Comparison of ENCODE assay signal across 9 cellular contexts in genomic region chr19:35641515-35642151, GRCh38. TPM values are rescaled to one million over a fixed set of nuclear protein-coding genes. Genes with fewer than 3 reads are reported as not detected.
DNase-seq lines count a peak whose midpoint lies in the region; ATAC-seq and TF ChIP-seq lines count a peak whose summit lies in the region.
"Had no signal": no experiment of that assay in that cellular context is flagged by ENCODE, and none has a peak within 500 bp of the region (broad histone marks: within the 10 kb centered on the region; RNA-seq: fewer than 3 reads in every experiment).

ETV2 (plus strand) TSS chr19:35641745; CDS start chr19:35642461, 716 bp downstream.

- peak within 1 kb of the TSS; percentile 23 for H3K27ac Mint-ChIP-seq in type B pancreatic cell

- in situ Hi-C loops in ACHN (cut with HindIII; ENCODE audit: low pct_ligation_motif_present, low pct_unique_long_range_greater_than_20kb, low sequenced_read_pairs), result no loop called here

- TF ChIP-seq CTCF in heart left ventricle (IDR thresholded peaks at IDR 0.05), result no peak
- no peak for TF ChIP-seq CTCF in left ventricle myocardium inferior (IDR thresholded peaks at IDR 0.05; ENCODE audit: borderline replicate concordance)
- TF ChIP-seq CTCF in type B pancreatic cell (conservative IDR thresholded peaks at IDR 0.05), result no peak

- H3K4me1 Mint-ChIP-seq in type B pancreatic cell (ENCODE audit: unreplicated experiment), result peaks cover 18% of the 10 kb centered on the region

- no peak within 1 kb of the TSS; the same call in 1 of the 2 replicates for H3K9ac ChIP-seq in iPS-20b (ENCODE audit: low read depth, low read length)

- WGBS in heart left ventricle, 4 donors, result 18 to 27% (median 20%) methylated on average over 25 to 28 of the region's 28 CpGs

- peaks cover 0 to 37% (median 13%) of the 10 kb centered on the region in 12 donors for H3K4me1 ChIP-seq in heart left ventricle
- H3K4me1 ChIP-seq in left ventricle myocardium inferior, result peaks cover 29% of the 10 kb centered on the region
- peaks cover 13% of the 10 kb centered on the region; the same call in 1 of the 2 replicates for H3K4me1 ChIP-seq in iPS-20b (ENCODE audit: insufficient read depth, low read length)

- no peaks in the 10 kb centered on the region for H3K27me3 ChIP-seq in heart left ventricle
- no peaks in the 10 kb centered on the region for H3K27me3 ChIP-seq in left ventricle myocardium inferior (ENCODE audit: low read depth)
- H3K27me3 ChIP-seq in iPS-20b (ENCODE audit: insufficient read depth, low read length), result peaks cover 29% of the 10 kb centered on the region

- intact Hi-C loops in heart left ventricle (cut with DNase I) (no loop called here), left ventricle myocardium inferior (cut with micrococcal nuclease) (no loop called here)

- H3K9me3 ChIP-seq in heart left ventricle (no peaks in the 10 kb centered on the region), left ventricle myocardium inferior (replicated peaks) (no peaks in the 10 kb centered on the region), iPS-20b (ENCODE audit: insufficient read depth, low read depth, low read length) (no peaks in the 10 kb centered on the region)

- H3K4me3 ChIP-seq in heart left ventricle (no peak within 1 kb of the TSS), left ventricle myocardium inferior (no peak within 1 kb of the TSS), iPS-20b (ENCODE audit: low read length) (peak within 1 kb of the TSS; percentile 35; the same call in 1 of the 2 replicates)

- no peaks in the 10 kb centered on the region for H3K9me3 Mint-ChIP-seq in type B pancreatic cell

- no peak for ATAC-seq in heart left ventricle
- ATAC-seq in GM18861 (IDR thresholded peaks at IDR 0.05; ENCODE audit: unreplicated experiment), result no peak

- DNase-seq in heart left ventricle (peak in 4 of 5 donors; percentile 38 to 60 (median 53)), left ventricle myocardium inferior (no peak), type B pancreatic cell (ENCODE audit: extremely low spot score, unreplicated experiment) (no peak), RKO (ENCODE audit: low spot score) (no peak), ACHN (no peak)
- DNase-seq in activated T-cell treated with anti-CD3 and anti-CD28 coated beads, Interleukin-2, amount 50 U/mL, for 48 hours, result peak; percentile 63
- DNase-seq: NCI-H1417 had no signal

- H3K36me3 Mint-ChIP-seq in type B pancreatic cell, result no peaks in the 10 kb centered on the region

- H3K27ac ChIP-seq in heart left ventricle (no peak within 1 kb of the TSS), left ventricle myocardium inferior (replicated peaks) (no peak within 1 kb of the TSS), iPS-20b (ENCODE audit: low read length) (no peak within 1 kb of the TSS)

- H3K36me3 ChIP-seq in heart left ventricle (peaks cover 0 to 19% (median 16%) of the 10 kb centered on the region in 9 donors), left ventricle myocardium inferior (peaks cover 19% of the 10 kb centered on the region), iPS-20b (ENCODE audit: insufficient read depth, low read depth, low read length) (peaks cover 18% of the 10 kb centered on the region)

- peak within 1 kb of the TSS; percentile 63 for H3K4me3 Mint-ChIP-seq in type B pancreatic cell

- TF ChIP-seq POLR2A in heart left ventricle (IDR thresholded peaks at IDR 0.05), result no peak

- peaks cover 2% of the 10 kb centered on the region for H3K27me3 Mint-ChIP-seq in type B pancreatic cell

RNA-seq across cellular contexts. Expression of gene ETV2, which starts in this region (rescaled TPM):
- 1 to 10 TPM in 1 of 9 donors, under 1 TPM in 6, not detected in 2; 0.23 to 1.6 (median 0.62) TPM for total RNA-seq in heart left ventricle
- 1 to 10 TPM in 1 of 2 donors, under 1 TPM in 1; 0.46 to 1.3 TPM for polyA plus RNA-seq in heart left ventricle
- 0.33 TPM for total RNA-seq in left ventricle myocardium inferior
- total RNA-seq in type B pancreatic cell (ENCODE audit: low replicate concordance), result 1.1 TPM in 2 replicates

Comparison
In these comparisons a context has a peak if more than half of its experiments do, and no peak if none do; other contexts are left out.
1. DNase-seq: peak in heart left ventricle (4 of 5) and activated T-cell treated with anti-CD3 and anti-CD28 coated beads, Interleukin-2, amount 50 U/mL, for 48 hours (2 of 2); none in left ventricle myocardium inferior (single experiment), type B pancreatic cell (single experiment), RKO (single experiment) and ACHN (single experiment).